8 cellular contexts compared by ENCODE assay signal in the genomic region with DNA sequence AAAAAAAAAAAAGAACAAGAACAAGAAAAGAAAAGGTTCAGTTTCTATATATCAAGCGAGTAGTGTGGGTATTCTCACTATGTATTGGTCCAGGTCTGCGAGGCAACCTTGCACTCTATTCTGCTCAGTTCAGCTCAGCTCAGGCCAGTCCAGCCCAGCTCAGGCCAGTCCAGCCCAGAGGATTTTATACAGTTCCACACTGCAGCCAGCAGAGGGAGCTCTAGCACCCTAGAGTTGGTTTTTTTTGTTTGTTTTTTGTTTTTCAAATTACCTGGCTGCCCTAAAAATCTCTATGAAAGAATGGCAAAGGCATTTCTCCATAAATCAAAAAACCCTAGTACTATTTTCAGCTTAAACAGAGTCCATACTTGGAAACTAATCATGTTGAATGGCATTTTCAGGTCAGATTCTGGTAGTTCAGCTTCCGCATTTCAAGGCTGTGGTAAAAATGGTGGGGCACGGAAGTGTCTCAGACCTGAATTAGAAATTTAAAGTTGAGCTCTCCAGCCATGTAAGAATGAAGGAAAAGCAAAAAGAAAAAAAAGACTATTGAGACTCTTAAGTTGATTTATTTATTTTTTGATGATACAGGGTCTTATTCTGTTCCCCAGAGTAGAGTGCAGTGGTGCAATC. TPM values are rescaled to one million over a fixed set of nuclear protein-coding genes. Genes with fewer than 3 reads are reported as not detected.
DNase-seq lines count a peak whose midpoint lies in the region; ATAC-seq, FAIRE-seq and TF ChIP-seq lines count a peak whose summit lies in the region.

No MANE protein-coding gene starts in this region.

- H3K27me3 Mint-ChIP-seq in activated T-helper 17 cell treated with anti-CD3 and anti-CD28 coated beads, Interleukin-2, amount 50 U/mL, for 72 hours = no peaks in the 10 kb centered on the region

- H3K4me2 ChIP-seq in HCT116 (ENCODE audit: low read length) = no peak overlapping the region
- no peak overlapping the region for H3K4me2 ChIP-seq in OCI-LY7 (ENCODE audit: low read length)

- no peaks in the 10 kb centered on the region for H4K20me1 ChIP-seq in HCT116 (ENCODE audit: insufficient read depth)
- no peaks in the 10 kb centered on the region for H4K20me1 ChIP-seq in OCI-LY7 (ENCODE audit: insufficient read depth, low read length)

- TF ChIP-seq CTCF in D721Med (IDR thresholded peaks at IDR 0.05; ENCODE audit: insufficient read depth, missing control alignments) = peak; percentile 76
- TF ChIP-seq CTCF in HCT116 (IDR thresholded peaks at IDR 0.05 in 2 of 3, conservative IDR thresholded peaks at IDR 0.05 in 1 of 3; ENCODE audit: borderline replicate concordance in 1 of 3, insufficient read depth in 1 of 3, low read depth in 2 of 3, low read length in 2 of 3) = peak; percentile 80 to 93 (median 82)
- peak; percentile 98 for TF ChIP-seq CTCF in OCI-LY7 (conservative IDR thresholded peaks at IDR 0.05; ENCODE audit: low read length)

- no peak overlapping the region for H2AFZ ChIP-seq in HCT116 (ENCODE audit: low read depth, low read length, poor library complexity, severe bottlenecking)
- H2AFZ ChIP-seq in OCI-LY7 (ENCODE audit: low read length) = no peak overlapping the region

- DNase-seq in D721Med (ENCODE audit: insufficient read length, low spot score) (peak; percentile 26), HCT116 (ENCODE audit: low read depth, low spot score) (no peak), OCI-LY7 (ENCODE audit: low spot score) (peak; percentile 63), glomerular visceral epithelial cell (ENCODE audit: extremely low spot score) (peak; percentile 49), posterior cingulate gyrus (peak in 7 of 10 donors; percentile 27 to 88 (median 56)), SW480 (ENCODE audit: low spot score) (no peak)

- H3K27ac ChIP-seq in HCT116 (ENCODE audit: low read depth, low read length) (no peak overlapping the region), OCI-LY7 (ENCODE audit: low read depth, low read length, poor library complexity, severe bottlenecking) (no peak overlapping the region)

- peaks cover 8 to 30% of the 10 kb centered on the region in 2 experiments for H3K36me3 ChIP-seq in HCT116 (ENCODE audit: control insufficient read depth in 1 of 2, insufficient read depth in 2 of 2, low read length in 2 of 2)
- H3K36me3 ChIP-seq in OCI-LY7 (ENCODE audit: insufficient read depth, low read length) = peaks cover 99% of the 10 kb centered on the region

- no peaks in the 10 kb centered on the region for H3K9me3 Mint-ChIP-seq in activated T-helper 17 cell treated with anti-CD3 and anti-CD28 coated beads, Interleukin-2, amount 50 U/mL, for 72 hours

- H3K36me3 Mint-ChIP-seq in activated T-helper 17 cell treated with anti-CD3 and anti-CD28 coated beads, Interleukin-2, amount 50 U/mL, for 72 hours (ENCODE audit: low read depth) = peaks cover 97% of the 10 kb centered on the region

- TF ChIP-seq POLR2A in HCT116 (IDR thresholded peaks at IDR 0.05; ENCODE audit: borderline replicate concordance, extremely low read depth, insufficient read depth, insufficient read length) = no peak

- TF ChIP-seq RAD21 in HCT116 (IDR thresholded peaks at IDR 0.05; ENCODE audit: low read depth) = peak; percentile 78

- H3K9me2 ChIP-seq in HCT116 (ENCODE audit: insufficient read depth) = no peaks in the 10 kb centered on the region
- H3K9me2 ChIP-seq in OCI-LY7 (ENCODE audit: insufficient read depth, low read length) = no peaks in the 10 kb centered on the region

- peaks cover 4% of the 10 kb centered on the region for H3K4me1 Mint-ChIP-seq in activated T-helper 17 cell treated with anti-CD3 and anti-CD28 coated beads, Interleukin-2, amount 50 U/mL, for 72 hours

- CTCF ChIA-PET in HCT116 (lab: Charles Lee) = interaction anchor here (0.7 to 2.9 kb wide), 35 partner anchors 8 to 405 kb away, joined by 3 to 85 read pairs (median 5); a partner anchor contains a TSS
- CTCF ChIA-PET in OCI-LY7 (lab: Charles Lee; ENCODE audit: unreplicated experiment) = interaction anchor here (0.5 to 1.5 kb wide), 11 partner anchors 61 to 407 kb away, joined by 3 to 7 read pairs (median 4); a partner anchor contains a TSS

- no peak overlapping the region for H3K4me3 Mint-ChIP-seq in activated T-helper 17 cell treated with anti-CD3 and anti-CD28 coated beads, Interleukin-2, amount 50 U/mL, for 72 hours

- RAD21 ChIA-PET in HCT116 (lab: Charles Lee; ENCODE audit: low non-redundant PET in 1 of 2, low total read pairs in 2 of 2, uncharacterized antibody in 2 of 2, unreplicated experiment in 2 of 2) = interaction anchor here (0.7 to 1.2 kb wide), 5 partner anchors 57 to 283 kb away, joined by 3 to 5 read pairs (median 4); no protein-coding TSS in a partner anchor

- H3K4me1 ChIP-seq in HCT116 (ENCODE audit: control insufficient read depth in 1 of 2, insufficient read depth in 2 of 2, low read length in 2 of 2) (no peaks in the 10 kb centered on the region), OCI-LY7 (ENCODE audit: insufficient read depth, low read length, poor library complexity, severe bottlenecking) (peaks cover 3% of the 10 kb centered on the region)

- BruUV-seq in HCT116 (replicated peaks; lab: Mats Ljungman, UMichigan) (no TSS peak), OCI-LY7 (replicated peaks; lab: Mats Ljungman, UMichigan) (no TSS peak)

- H3K9ac ChIP-seq in HCT116 (ENCODE audit: low read length) = no peak overlapping the region

- POLR2A ChIA-PET in HCT116 (lab: Charles Lee) = interaction anchor here (0.9 to 1.7 kb wide), 5 partner anchors 9 to 313 kb away, joined by 3 to 11 read pairs (median 4); a partner anchor contains a TSS
- POLR2A ChIA-PET in OCI-LY7 (lab: Charles Lee) = interaction anchor here (0.6 to 2.7 kb wide), 17 partner anchors 8 to 279 kb away, joined by 3 to 11 read pairs (median 4); no protein-coding TSS in a partner anchor

- H3K79me2 ChIP-seq in HCT116 (ENCODE audit: insufficient read depth, low read length) = no peaks in the 10 kb centered on the region
- no peaks in the 10 kb centered on the region for H3K79me2 ChIP-seq in OCI-LY7 (ENCODE audit: insufficient read depth, low read depth, low read length)

- FAIRE-seq in D721Med (lab: Jason Lieb, UNC) = no peak

- H3K27me3 ChIP-seq in HCT116 (ENCODE audit: insufficient read depth, low read length) = no peaks in the 10 kb centered on the region

- ATAC-seq in HCT116 = peak; percentile 97
- ATAC-seq in activated T-helper 17 cell treated with anti-CD3 and anti-CD28 coated beads, Interleukin-2, amount 50 U/mL, for 72 hours (replicated peaks) = peak; percentile 47
- no peak for ATAC-seq in GM18873 (IDR thresholded peaks at IDR 0.05; ENCODE audit: low FRiP score, unreplicated experiment)

- H3K4me3 ChIP-seq in HCT116 (replicated peaks in 1 of 2; ENCODE audit: low read depth in 1 of 2, low read length in 2 of 2) (no peak overlapping the region), OCI-LY7 (ENCODE audit: low read depth, low read length, poor library complexity, severe bottlenecking) (no peak overlapping the region)

- intact Hi-C loops in HCT116 (cut with micrococcal nuclease) (loop anchor here (1.0 kb wide), 3 partner anchors 258 to 286 kb away; no protein-coding TSS in a partner anchor), OCI-LY7 (cut with micrococcal nuclease; ENCODE audit: unreplicated experiment) (loop anchor here (1.0 kb wide), 3 partner anchors 258 to 286 kb away; no protein-coding TSS in a partner anchor), posterior cingulate gyrus (cut with DNase I) (loop anchor here (2.0 to 5.0 kb wide), 2 partner anchors 258 to 280 kb away; no protein-coding TSS in a partner anchor)

- no peak overlapping the region for H3K27ac Mint-ChIP-seq in activated T-helper 17 cell treated with anti-CD3 and anti-CD28 coated beads, Interleukin-2, amount 50 U/mL, for 72 hours

- H3K9me3 ChIP-seq in HCT116 (ENCODE audit: control insufficient read depth in 1 of 2, insufficient read depth in 1 of 2, low read depth in 1 of 2, low read length in 2 of 2) (no peaks in the 10 kb centered on the region), OCI-LY7 (ENCODE audit: low read length) (no peaks in the 10 kb centered on the region)

TF ChIP-seq in HCT116, 20 proteins besides CTCF, POLR2A, EP300 and RAD21:
- TF ChIP-seq POLR2AphosphoS5 (IDR thresholded peaks at IDR 0.05; ENCODE audit: low read depth, low read length) = no peak

RNA-seq across cellular contexts. Expression of a gene that starts 55.2 kb away (rescaled TPM):
- total RNA-seq in HCT116 (2021; ENCODE audit: unreplicated experiment) (7.6 TPM), OCI-LY7 (2022) (33.0 and 47.0 TPM in 2 replicates)
- 8.5 and 9.3 TPM in 2 replicates for polyA plus RNA-seq in HCT116 (2012)
- total RNA-seq in OCI-LY7 (2014; rRNA removed; shearing (Covaris generic)) = 41.7 and 49.9 TPM in 2 replicates
- 1 to 10 TPM in 1 of 2 donors, under 1 TPM in 1; 0.50 to 1.6 TPM for total RNA-seq in activated T-helper 17 cell treated with anti-CD3 and anti-CD28 coated beads, Interleukin-2, amount 50 U/mL, for 72 hours

Comparison
In these comparisons a context has a peak if more than half of its experiments do, and no peak if none do; other contexts are left out.
1. DNase-seq: peak in D721Med (single experiment), OCI-LY7 (single experiment), glomerular visceral epithelial cell (single experiment) and posterior cingulate gyrus (7 of 10); none in HCT116 (single experiment) and SW480 (single experiment).
2. Peak in every context shown above with its lines, with median percentiles within 50 percentile points of each other: CTCF ChIP-seq.